11 cellular contexts compared by ENCODE assay signal in the genomic region with DNA sequence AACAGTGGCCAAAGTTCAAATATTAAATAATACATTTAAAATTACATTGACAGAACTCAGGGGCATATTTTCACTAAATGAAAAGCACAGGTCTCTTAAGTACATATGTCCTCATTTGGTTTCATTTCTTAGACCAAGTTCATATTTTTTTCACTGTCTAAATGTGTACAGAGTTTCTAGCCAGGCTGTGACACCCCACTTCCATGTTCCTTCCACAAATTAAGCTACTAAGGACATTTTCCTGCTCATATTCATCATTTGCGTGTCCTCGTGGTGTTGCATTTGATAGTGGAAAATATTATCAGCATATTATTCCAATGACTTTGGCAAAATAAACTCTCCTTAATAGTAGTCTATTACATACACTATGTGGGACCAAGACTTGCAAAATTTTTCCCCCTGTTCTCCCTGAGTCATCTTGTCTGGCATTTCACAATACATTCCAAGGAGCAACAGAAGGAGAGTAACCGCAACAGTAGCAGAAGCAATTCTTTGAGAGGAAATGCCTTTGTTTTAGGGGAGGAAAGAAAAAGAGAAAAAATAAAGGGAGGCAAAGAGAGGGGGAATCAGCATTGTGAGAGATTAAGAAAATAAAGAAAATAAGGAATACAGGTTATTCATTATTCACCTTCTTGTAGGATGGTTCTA.
DNase-seq lines count a peak whose midpoint lies in the region; ATAC-seq, FAIRE-seq and TF ChIP-seq lines count a peak whose summit lies in the region.
"Had no signal": no experiment of that assay in that cellular context is flagged by ENCODE, and none has a peak within 500 bp of the region (broad histone marks: within the 10 kb centered on the region; RNA-seq: fewer than 3 reads in every experiment).

No MANE protein-coding gene starts in this region.

- no peak overlapping the region for H3K27ac ChIP-seq in keratinocyte (ENCODE audit: control insufficient read depth, insufficient read depth, low read length)
- peak overlapping the region; percentile 22 to 53 for H3K27ac ChIP-seq in uterus

- no peak overlapping the region for H3K27ac Mint-ChIP-seq in stimulated activated memory B cell treated with anti-CD40 and anti-IgM and Interleukin-4, amounts not matched to agents 10 μg/mL and 1 μg/mL and 100 μg/mL, for 72 hours

- intact Hi-C loops in uterus (cut with DNase I; ENCODE audit: low total_unique reads), result no loop called here

- peak; percentile 56 for FAIRE-seq in keratinocyte (lab: Jason Lieb, UNC)
- FAIRE-seq: islet of Langerhans had no signal

- no peaks in the 10 kb centered on the region for H4K20me1 ChIP-seq in keratinocyte (ENCODE audit: control insufficient read depth, extremely low read depth, insufficient read depth, low read length)

- H3K9me1 ChIP-seq in keratinocyte (ENCODE audit: control insufficient read depth, extremely low read depth, insufficient read depth, low read length), result no peaks in the 10 kb centered on the region

- no peaks in the 10 kb centered on the region for H3K9me3 ChIP-seq in keratinocyte (ENCODE audit: control insufficient read depth, low read depth, low read length)
- H3K9me3 ChIP-seq in uterus, result no peaks in the 10 kb centered on the region

- no peaks in the 10 kb centered on the region for H3K4me1 Mint-ChIP-seq in stimulated activated memory B cell treated with anti-CD40 and anti-IgM and Interleukin-4, amounts not matched to agents 10 μg/mL and 1 μg/mL and 100 μg/mL, for 72 hours

- no peak overlapping the region for H3K4me3 Mint-ChIP-seq in stimulated activated memory B cell treated with anti-CD40 and anti-IgM and Interleukin-4, amounts not matched to agents 10 μg/mL and 1 μg/mL and 100 μg/mL, for 72 hours

- H3K4me1 ChIP-seq in keratinocyte (ENCODE audit: control insufficient read depth, extremely low read depth, insufficient read depth, low read length) (peaks cover 10% of the 10 kb centered on the region), uterus (no peaks in the 10 kb centered on the region)

- no peak overlapping the region for H2AFZ ChIP-seq in keratinocyte (ENCODE audit: control insufficient read depth, low read length)

- no peaks in the 10 kb centered on the region for H3K27me3 Mint-ChIP-seq in stimulated activated memory B cell treated with anti-CD40 and anti-IgM and Interleukin-4, amounts not matched to agents 10 μg/mL and 1 μg/mL and 100 μg/mL, for 72 hours

- no peak for TF ChIP-seq POLR2A in uterus (IDR thresholded peaks at IDR 0.05)

- no peaks in the 10 kb centered on the region for H3K36me3 Mint-ChIP-seq in stimulated activated memory B cell treated with anti-CD40 and anti-IgM and Interleukin-4, amounts not matched to agents 10 μg/mL and 1 μg/mL and 100 μg/mL, for 72 hours

- DNase-seq in Kasumi-1 (lab: John Stamatoyannopoulos, UW), result peak; percentile 54 to 67
- peak; percentile 49 for DNase-seq in brain pericyte (ENCODE audit: low read depth, low spot score)
- no peak for DNase-seq in keratinocyte (ENCODE audit: low read depth, low spot score)
- DNase-seq in uterus, result peak in 1 of 2 donors; percentile 22
- DNase-seq in NCI-H524 treated with DMSO at 0.1 percent for 48 hours (lab: John Stamatoyannopoulos, UW), result no peak
- DNase-seq: activated CD4-positive, CD25-positive, alpha-beta regulatory T cell; amygdala; NCI-H526 treated with DMSO at 0.1 percent for 48 hours had no signal

- no peaks in the 10 kb centered on the region for H3K79me2 ChIP-seq in keratinocyte (ENCODE audit: control insufficient read depth, insufficient read depth, low read length)

- no peak overlapping the region for H3K9ac ChIP-seq in keratinocyte (ENCODE audit: control insufficient read depth, extremely low read depth, insufficient read depth, low read length)

- H3K36me3 ChIP-seq in keratinocyte (ENCODE audit: control insufficient read depth in 2 of 2, extremely low read depth in 1 of 2, insufficient read depth in 2 of 2, low read length in 2 of 2) (no peaks in the 10 kb centered on the region), uterus (no peaks in the 10 kb centered on the region)

- H3K27me3 ChIP-seq in keratinocyte (ENCODE audit: control insufficient read depth, extremely low read depth, insufficient read depth, low read length), result no peaks in the 10 kb centered on the region
- no peaks in the 10 kb centered on the region for H3K27me3 ChIP-seq in uterus

- ATAC-seq in stimulated activated memory B cell treated with anti-CD40 and anti-IgM and Interleukin-4, amounts not matched to agents 10 μg/mL and 1 μg/mL and 100 μg/mL, for 72 hours, result no peak
- no peak for ATAC-seq in GM19035 (IDR thresholded peaks at IDR 0.05; ENCODE audit: unreplicated experiment)

- TF ChIP-seq CTCF in keratinocyte (optimal IDR thresholded peaks at IDR 0.05 in 1 of 3, IDR thresholded peaks at IDR 0.05 in 1 of 3, conservative IDR thresholded peaks at IDR 0.05 in 1 of 3; ENCODE audit: extremely low read depth in 1 of 3, insufficient read depth in 2 of 3, low read length in 3 of 3) (no peak), uterus (IDR thresholded peaks at IDR 0.05) (no peak)

- H3K9me3 Mint-ChIP-seq in stimulated activated memory B cell treated with anti-CD40 and anti-IgM and Interleukin-4, amounts not matched to agents 10 μg/mL and 1 μg/mL and 100 μg/mL, for 72 hours, result no peaks in the 10 kb centered on the region

- H3K4me3 ChIP-seq in keratinocyte (ENCODE audit: control insufficient read depth in 2 of 3, extremely low read depth in 1 of 3, insufficient read depth in 2 of 3, low read depth in 1 of 3, low read length in 3 of 3) (no peak overlapping the region), uterus (no peak overlapping the region)

- H3K4me2 ChIP-seq in keratinocyte (ENCODE audit: control insufficient read depth, extremely low read depth, insufficient read depth, low read depth, low read length), result no peak overlapping the region

- dilution Hi-C loops in keratinocyte (cut with MboI; ENCODE audit: extremely low pct_ligation_motif_present, low sequenced_read_pairs), result no loop called here

Comparison
In these comparisons a context has a peak if more than half of its experiments do, and no peak if none do; other contexts are left out.
1. DNase-seq: peak in Kasumi-1 (2 of 2) and brain pericyte (single experiment); none in keratinocyte (single experiment) and NCI-H524 treated with DMSO at 0.1 percent for 48 hours (single experiment).